Comparison of ENCODE assay signal across 1 cellular context in genomic region chr20:38139156-38139912, GRCh38.
TF ChIP-seq lines count a peak whose summit lies in the region.

No MANE protein-coding gene starts in this region.

TF ChIP-seq in SK-N-SH, 30 proteins besides CTCF, POLR2A, EP300 and RAD21 (continued from another document):
- TF ChIP-seq IRF3 (IDR thresholded peaks at IDR 0.05; ENCODE audit: low read depth, low read length) (no peak), TCF12 (IDR thresholded peaks at IDR 0.05) (no peak), ELF1 (IDR thresholded peaks at IDR 0.05) (no peak), POLR2AphosphoS5 (IDR thresholded peaks at IDR 0.05; ENCODE audit: low read depth, low read length) (no peak), FOSL2 (IDR thresholded peaks at IDR 0.05; ENCODE audit: borderline replicate concordance, low read depth) (no peak), TAF1 (IDR thresholded peaks at IDR 0.05; ENCODE audit: borderline replicate concordance, low read depth, low read length) (no peak), SMC3 (IDR thresholded peaks at IDR 0.05; ENCODE audit: low read depth, low read length) (no peak)
- TF ChIP-seq, protein P1, sequence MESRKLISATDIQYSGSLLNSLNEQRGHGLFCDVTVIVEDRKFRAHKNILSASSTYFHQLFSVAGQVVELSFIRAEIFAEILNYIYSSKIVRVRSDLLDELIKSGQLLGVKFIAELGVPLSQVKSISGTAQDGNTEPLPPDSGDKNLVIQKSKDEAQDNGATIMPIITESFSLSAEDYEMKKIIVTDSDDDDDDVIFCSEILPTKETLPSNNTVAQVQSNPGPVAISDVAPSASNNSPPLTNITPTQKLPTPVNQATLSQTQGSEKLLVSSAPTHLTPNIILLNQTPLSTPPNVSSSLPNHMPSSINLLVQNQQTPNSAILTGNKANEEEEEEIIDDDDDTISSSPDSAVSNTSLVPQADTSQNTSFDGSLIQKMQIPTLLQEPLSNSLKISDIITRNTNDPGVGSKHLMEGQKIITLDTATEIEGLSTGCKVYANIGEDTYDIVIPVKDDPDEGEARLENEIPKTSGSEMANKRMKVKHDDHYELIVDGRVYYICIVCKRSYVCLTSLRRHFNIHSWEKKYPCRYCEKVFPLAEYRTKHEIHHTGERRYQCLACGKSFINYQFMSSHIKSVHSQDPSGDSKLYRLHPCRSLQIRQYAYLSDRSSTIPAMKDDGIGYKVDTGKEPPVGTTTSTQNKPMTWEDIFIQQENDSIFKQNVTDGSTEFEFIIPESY (IDR thresholded peaks at IDR 0.05; ENCODE audit: borderline replicate concordance, low read depth), result no peak
